Comparison of ENCODE assay signal across 26 cellular contexts in the genomic region with DNA sequence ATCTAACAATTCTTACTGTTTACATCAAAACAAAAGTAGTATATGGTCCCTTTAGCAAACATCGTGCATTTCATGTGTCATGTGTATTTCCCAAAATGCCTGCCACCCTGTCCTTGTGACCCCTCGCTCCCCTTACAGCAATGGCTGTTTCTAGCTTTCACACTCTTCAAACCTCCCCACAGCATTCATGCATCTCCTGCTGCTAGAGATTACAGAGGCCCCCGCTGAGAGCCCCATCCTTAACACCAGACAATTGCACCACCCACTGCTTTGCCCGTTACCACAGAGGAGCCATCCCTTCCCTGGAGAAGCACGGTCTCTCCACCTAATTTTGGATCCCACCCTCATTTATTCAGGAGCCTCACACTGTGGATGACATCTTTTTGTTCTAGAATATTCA.
"Had no signal": no experiment of that assay in that cellular context is flagged by ENCODE, and none has a peak within 500 bp of the region (broad histone marks: within the 10 kb centered on the region; RNA-seq: fewer than 3 reads in every experiment).

No MANE protein-coding gene starts in this region.

- DNase-seq: activated CD4-positive, alpha-beta memory T cell treated with anti-CD3 and anti-CD28 coated beads, Interleukin-2, amount 10 ng/mL, durations not matched to agents 7 days and 5 days; activated CD4-positive, alpha-beta T cell treated with anti-CD3 and anti-CD28 coated beads for 1 hour; activated CD4-positive, alpha-beta T cell treated with anti-CD3 and anti-CD28 coated beads for 4 hours; activated CD4-positive, alpha-beta T cell treated with anti-CD3 and anti-CD28 coated beads, Interleukin-2, amount 10 ng/mL, durations not matched to agents 7 days and 5 days; activated CD4-positive, alpha-beta T cell treated with anti-CD3 and anti-CD28 coated beads, Interleukin-2, amount 50 U/mL, for 4 hours; activated CD8-positive, alpha-beta memory T cell treated with anti-CD3 and anti-CD28 coated beads, Interleukin-2, amount 50 U/mL, for 4 hours; activated effector memory CD4-positive, alpha-beta T cell treated with anti-CD3 and anti-CD28 coated beads, Interleukin-2, amount 50 U/mL, for 16 hours; activated naive CD4-positive, alpha-beta T cell treated with anti-CD3 and anti-CD28 coated beads for 36 hours; activated naive CD8-positive, alpha-beta T cell treated with anti-CD3 and anti-CD28 coated beads for 36 hours; activated naive CD8-positive, alpha-beta T cell treated with anti-CD3 and anti-CD28 coated beads, Interleukin-2, amount 50 U/mL, for 24 hours; activated T-cell treated with anti-CD3 and anti-CD28 coated beads, Interleukin-2, amount 50 U/mL, for 1 hour; activated T-cell treated with anti-CD3 and anti-CD28 coated beads, Interleukin-2, amount 50 U/mL, for 48 hours; adrenal gland; amygdala; aorta; body of pancreas; central memory CD4-positive, alpha-beta T cell; cerebellar nuclear complex; colonic mucosa; effector memory CD4-positive, alpha-beta T cell; foreskin fibroblast; hypothalamus; T-helper 1 cell; T-helper 17 cell; T1000 had no signal

- H3K27ac ChIP-seq: adrenal gland, body of pancreas, colonic mucosa, epithelial cell of prostate had no signal

- H3K4me3 ChIP-seq: adrenal gland, body of pancreas, colonic mucosa had no signal

- H3K4me1 ChIP-seq: adrenal gland, body of pancreas, colonic mucosa had no signal

- H3K9me3 ChIP-seq: adrenal gland, body of pancreas, colonic mucosa had no signal

- H3K36me3 ChIP-seq: adrenal gland, colonic mucosa had no signal

- ATAC-seq: activated naive CD8-positive, alpha-beta T cell treated with anti-CD3 and anti-CD28 coated beads, Interleukin-2, amount 50 U/mL, for 24 hours; body of pancreas; T-helper 17 cell had no signal

- H3K27me3 ChIP-seq: adrenal gland, body of pancreas, colonic mucosa had no signal
